19 cellular contexts compared by ENCODE assay signal in genomic region chr4:12492730-12493398, GRCh38.
DNase-seq lines count a peak whose midpoint lies in the region; ATAC-seq and TF ChIP-seq lines count a peak whose summit lies in the region.
"Had no signal": no experiment of that assay in that cellular context is flagged by ENCODE, and none has a peak within 500 bp of the region (broad histone marks: within the 10 kb centered on the region; RNA-seq: fewer than 3 reads in every experiment).

No MANE protein-coding gene starts in this region.

- in situ Hi-C loops in transverse colon (cut with MboI; ENCODE audit: low pct_ligation_motif_present in 1 of 4, low pct_unique_long_range_greater_than_20kb in 1 of 4, low sequenced_read_pairs in 3 of 4): no loop called here

- no peak overlapping the region for H3K4me2 ChIP-seq in OCI-LY7 (ENCODE audit: low read length)
- H3K4me2 ChIP-seq: BLaER1, GM23338 had no signal

- intact Hi-C loops in colonic mucosa (cut with DNase I) (no loop called here), mucosa of descending colon (cut with DNase I, micrococcal nuclease) (no loop called here), transverse colon (cut with DNase I; ENCODE audit: low total_unique reads) (no loop called here), OCI-LY7 (cut with micrococcal nuclease; ENCODE audit: unreplicated experiment) (no loop called here)

- CTCF ChIA-PET in OCI-LY7 (lab: Charles Lee; ENCODE audit: unreplicated experiment): no interaction called here

- BruUV-seq in OCI-LY7 (replicated peaks; lab: Mats Ljungman, UMichigan): no TSS peak

- no peak overlapping the region for H2AFZ ChIP-seq in OCI-LY7 (ENCODE audit: low read length)
- H2AFZ ChIP-seq: GM23338 had no signal

- H3K9me3 ChIP-seq in colonic mucosa (no peaks in the 10 kb centered on the region), mucosa of descending colon (no peaks in the 10 kb centered on the region), transverse colon (no peaks in the 10 kb centered on the region), OCI-LY7 (ENCODE audit: low read length) (no peaks in the 10 kb centered on the region)
- H3K9me3 ChIP-seq: BLaER1, Caco-2 had no signal

- H3K4me3 ChIP-seq in colonic mucosa (no peak overlapping the region), mucosa of descending colon (no peak overlapping the region), transverse colon (no peak overlapping the region), OCI-LY7 (ENCODE audit: low read depth, low read length, poor library complexity, severe bottlenecking) (no peak overlapping the region)
- H3K4me3 ChIP-seq: BLaER1, GM23338 had no signal

- TF ChIP-seq CTCF in colonic mucosa (IDR thresholded peaks at IDR 0.05) (no peak), mucosa of descending colon (IDR thresholded peaks at IDR 0.05) (no peak), transverse colon (IDR thresholded peaks at IDR 0.05) (no peak), OCI-LY7 (conservative IDR thresholded peaks at IDR 0.05; ENCODE audit: low read length) (no peak)

- no peaks in the 10 kb centered on the region for H4K20me1 ChIP-seq in OCI-LY7 (ENCODE audit: insufficient read depth, low read length)
- H4K20me1 ChIP-seq: BLaER1 had no signal

- H3K27me3 ChIP-seq in colonic mucosa (no peaks in the 10 kb centered on the region), transverse colon (no peaks in the 10 kb centered on the region)
- H3K27me3 ChIP-seq: BLaER1 had no signal

- H3K9me2 ChIP-seq in OCI-LY7 (ENCODE audit: insufficient read depth, low read length): no peaks in the 10 kb centered on the region

- WGBS in transverse colon (ENCODE audit: low coverage in 1 of 2), 2 donors: 48 to 51% methylated on average over 5 of the region's 5 CpGs

- no peak for TF ChIP-seq POLR2A in transverse colon (IDR thresholded peaks at IDR 0.05)

- POLR2A ChIA-PET in OCI-LY7 (lab: Charles Lee): no interaction called here

- H3K27ac ChIP-seq in colonic mucosa (peak overlapping the region; percentile 12), transverse colon (peak overlapping the region; percentile 33 to 65 (median 50)), OCI-LY7 (ENCODE audit: low read depth, low read length, poor library complexity, severe bottlenecking) (no peak overlapping the region)
- H3K27ac ChIP-seq: 22Rv1, BLaER1, C4-2B had no signal

- H3K79me2 ChIP-seq in OCI-LY7 (ENCODE audit: insufficient read depth, low read depth, low read length): no peaks in the 10 kb centered on the region

- ATAC-seq in mucosa of descending colon (peak; percentile 99), GM19324 (IDR thresholded peaks at IDR 0.05; ENCODE audit: low FRiP score, unreplicated experiment) (no peak)
- ATAC-seq: CD8-positive, alpha-beta T cell; GM23338; HCT116 had no signal

- DNase-seq in NCI-H748 (lab: John Stamatoyannopoulos, UW; ENCODE audit: unreplicated experiment) (peak; percentile 5), NCI-H748 treated with DMSO at 0.1 percent for 48 hours (lab: John Stamatoyannopoulos, UW) (no peak), colonic mucosa (peak; percentile 32), mucosa of descending colon (peak in 1 of 3 donors; percentile 35), transverse colon (no peak), OCI-LY7 (ENCODE audit: low spot score) (no peak), NCI-H1048 (lab: John Stamatoyannopoulos, UW) (no peak)
- DNase-seq: Caco-2; CD4-positive, CD25-positive, alpha-beta regulatory T cell; CD8-positive, alpha-beta T cell; DMS 273 treated with DMSO at 0.1 percent for 48 hours; DND-41; H9 had no signal

- H3K9ac ChIP-seq in colonic mucosa (ENCODE audit: low read depth in 2 of 2, low read length in 2 of 2): no peak overlapping the region
- H3K9ac ChIP-seq: BLaER1 had no signal

- H3K4me1 ChIP-seq in colonic mucosa (no peaks in the 10 kb centered on the region), mucosa of descending colon (ENCODE audit: low read depth) (peaks cover 7% of the 10 kb centered on the region), transverse colon (peaks cover 0 to 23% (median 3%) of the 10 kb centered on the region in 4 donors), OCI-LY7 (ENCODE audit: insufficient read depth, low read length, poor library complexity, severe bottlenecking) (no peaks in the 10 kb centered on the region)
- H3K4me1 ChIP-seq: BLaER1, Caco-2 had no signal

- no peaks in the 10 kb centered on the region for H3K36me3 ChIP-seq in colonic mucosa
- no peaks in the 10 kb centered on the region for H3K36me3 ChIP-seq in mucosa of descending colon (ENCODE audit: low read depth)
- no peaks in the 10 kb centered on the region for H3K36me3 ChIP-seq in transverse colon
- no peaks in the 10 kb centered on the region for H3K36me3 ChIP-seq in OCI-LY7 (ENCODE audit: insufficient read depth, low read length)
- H3K36me3 ChIP-seq: BLaER1 had no signal

- no peak for TF ChIP-seq EP300 in transverse colon (IDR thresholded peaks at IDR 0.05; ENCODE audit: low read depth)

Comparison
In these comparisons a context has a peak if more than half of its experiments do, and no peak if none do; other contexts are left out.
1. DNase-seq: peak in NCI-H748 (single experiment) and colonic mucosa (single experiment); none in NCI-H748 treated with DMSO at 0.1 percent for 48 hours (single experiment), transverse colon (single experiment), OCI-LY7 (single experiment) and NCI-H1048 (single experiment).